20 cellular contexts compared by ENCODE assay signal in the genomic region with DNA sequence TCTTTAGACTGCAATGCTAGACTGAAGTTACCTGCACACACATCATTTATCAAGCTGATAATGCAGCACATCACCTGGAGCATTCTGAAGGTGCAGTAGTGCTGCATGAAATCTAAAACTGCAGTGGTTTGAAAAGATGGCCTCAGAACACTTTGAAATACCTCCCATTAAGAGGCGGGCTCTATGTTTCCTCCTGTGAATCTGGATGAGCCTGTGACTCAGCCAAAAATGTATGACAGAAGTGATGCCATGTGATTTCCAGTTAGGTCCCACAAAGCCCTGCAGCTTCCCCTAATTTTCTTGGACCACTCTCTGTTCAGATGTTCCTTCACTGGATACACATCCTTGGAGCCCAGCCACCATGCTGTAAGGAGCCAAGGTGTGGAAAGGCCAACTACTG. TPM values are rescaled to one million over a fixed set of nuclear protein-coding genes. Genes with fewer than 3 reads are reported as not detected.
A peak's percentile ranks its signal among the peaks of the same experiment; 100 is the strongest.
DNase-seq lines count a peak whose midpoint lies in the region; ATAC-seq and TF ChIP-seq lines count a peak whose summit lies in the region.
"Had no signal": no experiment of that assay in that cellular context is flagged by ENCODE, and none has a peak within 500 bp of the region (broad histone marks: within the 10 kb centered on the region; RNA-seq: fewer than 3 reads in every experiment).

No MANE protein-coding gene starts in this region.

- H2AFZ ChIP-seq in mammary epithelial cell (ENCODE audit: low read depth, low read length): peak overlapping the region; percentile 22
- H2AFZ ChIP-seq: GM23338 had no signal

- H3K9me3 ChIP-seq in mammary epithelial cell (replicated peaks; ENCODE audit: insufficient read depth, low read length): no peaks in the 10 kb centered on the region
- H3K9me3 ChIP-seq: BE2C, Caco-2 had no signal

- no peaks in the 10 kb centered on the region for H3K79me2 ChIP-seq in mammary epithelial cell (ENCODE audit: insufficient read depth, low read length)
- H3K79me2 ChIP-seq in mesendoderm (ENCODE audit: control insufficient read depth, insufficient read depth, low read length): no peaks in the 10 kb centered on the region

- intact Hi-C loops in mammary epithelial cell (cut with micrococcal nuclease): no loop called here

- in situ Hi-C loops in mammary epithelial cell (cut with MboI; ENCODE audit: low sequenced_read_pairs in 2 of 2): no loop called here

- no peaks in the 10 kb centered on the region for H3K36me3 ChIP-seq in mammary epithelial cell (ENCODE audit: insufficient read depth, low read length)
- H3K36me3 ChIP-seq in mesendoderm (ENCODE audit: control insufficient read depth, insufficient read depth, low read length): no peaks in the 10 kb centered on the region
- H3K36me3 ChIP-seq: BE2C had no signal

- no peak overlapping the region for H3K23ac ChIP-seq in mesendoderm (ENCODE audit: low read length)

- no peaks in the 10 kb centered on the region for H3K27me3 ChIP-seq in mammary epithelial cell (ENCODE audit: insufficient read depth, low read length)
- no peaks in the 10 kb centered on the region for H3K27me3 ChIP-seq in mesendoderm (ENCODE audit: insufficient read depth, low read length, poor library complexity)
- H3K27me3 ChIP-seq: BE2C had no signal

- H3K4me1 ChIP-seq in mammary epithelial cell (ENCODE audit: insufficient read depth, low read length) (no peaks in the 10 kb centered on the region), mesendoderm (ENCODE audit: control insufficient read depth, low read depth, low read length) (no peaks in the 10 kb centered on the region)
- H3K4me1 ChIP-seq: BE2C, Caco-2 had no signal

- H2BK5ac ChIP-seq in mesendoderm (ENCODE audit: low read length): no peak overlapping the region

- no peak overlapping the region for H2BK120ac ChIP-seq in mesendoderm (ENCODE audit: low read depth, low read length)

- no peaks in the 10 kb centered on the region for H4K20me1 ChIP-seq in mammary epithelial cell (ENCODE audit: insufficient read depth, low read length)

- WGBS in mammary epithelial cell (ENCODE audit: low coverage, missing lambda C conversion rate): 100% methylated on average over 1 of the region's 1 CpG
- WGBS in mesendoderm (ENCODE audit: extremely low coverage, insufficient coverage, low lambda C conversion rate): no CpG with 5 or more reads among the region's 1 CpG

- H3K9ac ChIP-seq in mammary epithelial cell (ENCODE audit: insufficient read depth, low read length) (no peak overlapping the region), mesendoderm (ENCODE audit: low read length) (no peak overlapping the region)

- no peak overlapping the region for H3K18ac ChIP-seq in mesendoderm (ENCODE audit: low read length)

- ATAC-seq in GM18511 (IDR thresholded peaks at IDR 0.05; ENCODE audit: unreplicated experiment): no peak
- ATAC-seq: GM23338 had no signal

- H3K27ac ChIP-seq in mammary epithelial cell (ENCODE audit: insufficient read depth, low read depth, low read length): no peak overlapping the region
- H3K27ac ChIP-seq in mesendoderm (ENCODE audit: low read depth, low read length): no peak overlapping the region
- H3K27ac ChIP-seq: 22Rv1 had no signal

- no peak overlapping the region for H2BK15ac ChIP-seq in mesendoderm (replicated peaks; ENCODE audit: low read depth)

- H3K4me2 ChIP-seq in mammary epithelial cell (ENCODE audit: insufficient read depth, low read depth, low read length) (no peak overlapping the region), mesendoderm (ENCODE audit: low read length) (no peak overlapping the region)
- H3K4me2 ChIP-seq: GM23338 had no signal

- H3K4me3 ChIP-seq in mammary epithelial cell (replicated peaks in 1 of 3; ENCODE audit: insufficient read depth in 1 of 3, low read depth in 2 of 3, low read length in 3 of 3) (no peak overlapping the region), mesendoderm (ENCODE audit: low read length) (no peak overlapping the region)
- H3K4me3 ChIP-seq: GM23338 had no signal

- H3K79me1 ChIP-seq in mesendoderm (ENCODE audit: low read length): no peaks in the 10 kb centered on the region

- DNase-seq in DMS53 (lab: John Stamatoyannopoulos, UW) (peak; percentile 21), DMS53 treated with DMSO at 0.1 percent for 48 hours (lab: John Stamatoyannopoulos, UW; ENCODE audit: unreplicated experiment) (no peak), M059J (ENCODE audit: low read depth) (peak; percentile 20), mammary epithelial cell (no peak), mesendoderm (peak; percentile 30), NCI-H1436 treated with DMSO at 0.1 percent for 48 hours (lab: John Stamatoyannopoulos, UW) (no peak)
- no peak for DNase-seq in stimulated activated naive CD4-positive, alpha-beta T cell treated with Interleukin-2 at 50 U/mL for 16 hours (lab: John Stamatoyannopoulos, UW)
- DNase-seq: BE2C; Caco-2; CD4-positive, alpha-beta T cell; NCI-H1048; NCI-H1436; NCI-H2081; NCI-H2171 treated with DMSO at 0.1 percent for 48 hours; NCI-H510A; NCI-H748 treated with DMSO at 0.1 percent for 48 hours; SHP77 treated with DMSO at 0.1 percent for 48 hours had no signal

- H2AK5ac ChIP-seq in mesendoderm (ENCODE audit: low read length): no peak overlapping the region

- no peak overlapping the region for H3K4ac ChIP-seq in mesendoderm (ENCODE audit: low read depth, low read length)

- H4K8ac ChIP-seq in mesendoderm (ENCODE audit: low read depth, low read length): no peak overlapping the region

- no peak for TF ChIP-seq CTCF in mammary epithelial cell (conservative IDR thresholded peaks at IDR 0.05 in 1 of 2, IDR thresholded peaks at IDR 0.05 in 1 of 2; ENCODE audit: extremely low read depth in 1 of 2, insufficient read depth in 1 of 2, low read depth in 1 of 2, low read length in 2 of 2)

- no peak overlapping the region for H3K56ac ChIP-seq in mesendoderm (ENCODE audit: low read length)

- CTCF ChIA-PET in mammary epithelial cell (lab: Charles Lee; ENCODE audit: low non-redundant PET): no interaction called here

- BruUV-seq in mammary epithelial cell (replicated peaks; lab: Mats Ljungman, UMichigan): no TSS peak

- H4K5ac ChIP-seq in mesendoderm (ENCODE audit: low read length): no peak overlapping the region

- dilution Hi-C loops in mammary epithelial cell (cut with HindIII; ENCODE audit: low sequenced_read_pairs): loop anchor here (5.0 kb wide), 1 partner anchor 60 kb away; no protein-coding TSS in a partner anchor

RNA-seq across cellular contexts. Expression of a gene that starts 27.1 kb away (rescaled TPM):
- 15.9 and 27.3 TPM in 2 replicates for total RNA-seq in M059J (2014; rRNA removed; shearing (Covaris generic))
- 10 to 100 TPM; 12.3 to 17.9 TPM for total RNA-seq in mammary epithelial cell
- 19.6 TPM for polyA plus RNA-seq in mammary epithelial cell
- polyA minus RNA-seq in mammary epithelial cell: 22.6 TPM
- 58.3 TPM for polyA plus RNA-seq in mesendoderm (2013, experiment 1 of 2)
- polyA plus RNA-seq in mesendoderm (2013, experiment 2 of 2): 57.1 TPM

Comparison
In these comparisons a context has a peak if more than half of its experiments do, and no peak if none do; other contexts are left out.
1. DNase-seq: peak in DMS53 (single experiment), M059J (single experiment) and mesendoderm (single experiment); none in DMS53 treated with DMSO at 0.1 percent for 48 hours (single experiment), mammary epithelial cell (single experiment), NCI-H1436 treated with DMSO at 0.1 percent for 48 hours (single experiment) and stimulated activated naive CD4-positive, alpha-beta T cell treated with Interleukin-2 at 50 U/mL for 16 hours (single experiment).